ENCODE assay signal across 17 cellular contexts in the genomic region with DNA sequence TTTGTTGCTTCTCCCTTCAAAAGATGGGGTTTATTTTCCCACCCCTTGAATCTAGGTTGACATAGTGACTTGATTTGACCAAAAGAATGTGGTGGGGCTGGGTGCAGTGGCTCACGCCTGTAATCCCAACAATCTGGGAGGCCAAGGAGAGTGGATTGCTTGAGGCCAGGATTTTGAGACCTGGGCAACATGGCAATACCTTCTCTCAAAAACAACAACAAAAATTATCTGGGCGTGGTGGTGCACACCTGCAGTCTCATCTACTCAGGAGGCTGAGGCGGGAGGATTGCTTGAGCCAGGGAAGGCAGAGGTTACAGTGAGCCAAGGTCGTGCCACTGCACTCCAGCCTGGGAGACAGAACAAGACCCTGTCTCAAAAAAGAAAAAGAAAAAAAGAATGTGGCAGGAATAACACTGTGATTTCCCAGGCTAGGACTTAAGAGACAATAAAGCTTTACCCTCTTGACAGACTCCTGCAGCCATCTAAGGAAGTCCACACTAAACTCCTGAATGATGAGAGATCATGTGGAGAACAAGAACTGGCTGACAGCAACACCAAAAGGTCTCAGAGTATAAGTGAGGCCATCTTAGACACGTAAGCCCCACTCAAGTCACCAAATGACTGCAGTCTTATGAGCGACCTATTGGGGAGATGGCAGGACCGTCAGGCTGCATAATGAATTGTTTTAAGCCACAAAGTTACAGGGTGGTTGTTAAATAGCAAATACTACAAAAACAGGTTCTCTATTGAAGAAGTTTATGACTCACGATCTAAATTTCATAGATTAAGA. TPM values are rescaled to one million over a fixed set of nuclear protein-coding genes. Genes with fewer than 3 reads are reported as not detected.
DNase-seq lines count a peak whose midpoint lies in the region; ATAC-seq and TF ChIP-seq lines count a peak whose summit lies in the region.
"Had no signal": no experiment of that assay in that cellular context is flagged by ENCODE, and none has a peak within 500 bp of the region (broad histone marks: within the 10 kb centered on the region; RNA-seq: fewer than 3 reads in every experiment).

No MANE protein-coding gene starts in this region.

- no peak for ATAC-seq in activated T-helper 17 cell treated with anti-CD3 and anti-CD28 coated beads, Interleukin-2, amount 50 U/mL, for 72 hours (replicated peaks)
- ATAC-seq: CD8-positive, alpha-beta T cell; T-helper 17 cell had no signal

- intact Hi-C loops in tibial artery (cut with DNase I; ENCODE audit: low total_unique reads): no loop called here

- H3K9me3 ChIP-seq in right atrium auricular region (no peaks in the 10 kb centered on the region), tibial artery (no peaks in the 10 kb centered on the region)
- H3K9me3 ChIP-seq: Peyer's patch had no signal

- no peak for TF ChIP-seq CTCF in HL-60 (IDR thresholded peaks at IDR 0.05; ENCODE audit: insufficient read depth, low read length)
- no peak for TF ChIP-seq CTCF in right atrium auricular region (IDR thresholded peaks at IDR 0.05)
- no peak for TF ChIP-seq CTCF in tibial artery (IDR thresholded peaks at IDR 0.05)

- H3K27ac Mint-ChIP-seq in activated T-helper 17 cell treated with anti-CD3 and anti-CD28 coated beads, Interleukin-2, amount 50 U/mL, for 72 hours: peak overlapping the region; percentile 25
- H3K27ac Mint-ChIP-seq: CD8-positive, alpha-beta T cell; IgD-negative memory B cell; T-helper 17 cell had no signal

- peaks cover 11% of the 10 kb centered on the region for H3K4me1 Mint-ChIP-seq in activated T-helper 17 cell treated with anti-CD3 and anti-CD28 coated beads, Interleukin-2, amount 50 U/mL, for 72 hours

- H3K36me3 ChIP-seq in right atrium auricular region (no peaks in the 10 kb centered on the region), tibial artery (no peaks in the 10 kb centered on the region)
- H3K36me3 ChIP-seq: Peyer's patch had no signal

- H3K27ac ChIP-seq in HL-60 (replicated peaks) (peak overlapping the region; percentile 72), right atrium auricular region (peak overlapping the region; percentile 62 to 68), tibial artery (peak overlapping the region; percentile 60 to 62)

- H3K27me3 ChIP-seq in HL-60 (ENCODE audit: insufficient read depth, poor library complexity, severe bottlenecking) (no peaks in the 10 kb centered on the region), right atrium auricular region (no peaks in the 10 kb centered on the region), tibial artery (no peaks in the 10 kb centered on the region)
- H3K27me3 ChIP-seq: Peyer's patch had no signal

- H3K4me3 ChIP-seq in HL-60 (replicated peaks; ENCODE audit: insufficient read depth, low read length): no peak overlapping the region
- H3K4me3 ChIP-seq in right atrium auricular region: no peak overlapping the region
- H3K4me3 ChIP-seq in tibial artery: no peak overlapping the region
- H3K4me3 ChIP-seq: Peyer's patch had no signal

- H3K4me1 ChIP-seq in right atrium auricular region: peaks cover 0 to 39% of the 10 kb centered on the region in 2 donors
- peaks cover 0 to 46% (median 23%) of the 10 kb centered on the region in 4 donors for H3K4me1 ChIP-seq in tibial artery

- no peak overlapping the region for H3K4me3 Mint-ChIP-seq in activated T-helper 17 cell treated with anti-CD3 and anti-CD28 coated beads, Interleukin-2, amount 50 U/mL, for 72 hours
- H3K4me3 Mint-ChIP-seq: CD8-positive, alpha-beta T cell; T-helper 17 cell had no signal

- H3K9me3 Mint-ChIP-seq in activated T-helper 17 cell treated with anti-CD3 and anti-CD28 coated beads, Interleukin-2, amount 50 U/mL, for 72 hours: no peaks in the 10 kb centered on the region
- H3K9me3 Mint-ChIP-seq: CD8-positive, alpha-beta T cell; IgD-negative memory B cell had no signal

- H3K36me3 Mint-ChIP-seq in activated T-helper 17 cell treated with anti-CD3 and anti-CD28 coated beads, Interleukin-2, amount 50 U/mL, for 72 hours (ENCODE audit: low read depth): no peaks in the 10 kb centered on the region

- DNase-seq in HL-60 (ENCODE audit: low read depth in 1 of 2, low spot score in 1 of 2) (peak; percentile 41 to 49), right atrium auricular region (ENCODE audit: low spot score) (no peak), tibial artery (no peak), Ammon's horn (ENCODE audit: low spot score) (no peak), GM19240 (ENCODE audit: insufficient read length, low spot score) (no peak), NCI-H524 (lab: John Stamatoyannopoulos, UW) (no peak)
- no peak for DNase-seq in activated naive CD4-positive, alpha-beta T cell treated with anti-CD3 and anti-CD28 coated beads, Interleukin-2, amount 50 U/mL, for 16 hours
- DNase-seq: activated CD4-positive, alpha-beta T cell treated with anti-CD3 and anti-CD28 coated beads, Interleukin-2, amount 50 U/mL, for 4 hours; effector memory CD4-positive, alpha-beta T cell; NCI-H1417 treated with DMSO at 0.1 percent for 48 hours; NCI-H446 treated with DMSO at 0.1 percent for 48 hours; Peyer's patch; stimulated activated CD4-positive, alpha-beta T cell treated with anti-CD3 and anti-CD28 coated beads, Interleukin-1b, Interleukin-23, amount 100 ng/mL, for 48 hours; T-helper 17 cell had no signal

- H3K27me3 Mint-ChIP-seq in activated T-helper 17 cell treated with anti-CD3 and anti-CD28 coated beads, Interleukin-2, amount 50 U/mL, for 72 hours: no peaks in the 10 kb centered on the region
- H3K27me3 Mint-ChIP-seq: IgD-negative memory B cell, T-helper 17 cell had no signal

RNA-seq across cellular contexts. Expression of gene FBXL20, which starts 37.0 kb away (rescaled TPM):
- 10 to 100 TPM; 20.2 to 20.7 TPM for total RNA-seq in activated T-helper 17 cell treated with anti-CD3 and anti-CD28 coated beads, Interleukin-2, amount 50 U/mL, for 72 hours
- 1 to 10 TPM; 7.6 to 7.7 TPM for total RNA-seq in right atrium auricular region

Comparison
In these comparisons a context has a peak if more than half of its experiments do, and no peak if none do; other contexts are left out.
1. DNase-seq: peak in HL-60 (2 of 2); none in right atrium auricular region (single experiment), tibial artery (0 of 2), activated naive CD4-positive, alpha-beta T cell treated with anti-CD3 and anti-CD28 coated beads, Interleukin-2, amount 50 U/mL, for 16 hours (single experiment), Ammon's horn (single experiment), GM19240 (single experiment) and NCI-H524 (0 of 2).
2. Peak in every context shown above with its lines, with median percentiles within 50 percentile points of each other: H3K27ac ChIP-seq.